In genomic region chr19:40088299-40089047, GRCh38 we compare ENCODE assay signal across 14 cellular contexts. TPM values are rescaled to one million over a fixed set of nuclear protein-coding genes. Genes with fewer than 3 reads are reported as not detected.
DNase-seq lines count a peak whose midpoint lies in the region; ATAC-seq and TF ChIP-seq lines count a peak whose summit lies in the region.
"Had no signal": no experiment of that assay in that cellular context is flagged by ENCODE, and none has a peak within 500 bp of the region (broad histone marks: within the 10 kb centered on the region; RNA-seq: fewer than 3 reads in every experiment).

No MANE protein-coding gene starts in this region.

- POLR2A ChIA-PET in activated B cell treated with CpG ODN at 0.5 μM for 24 hours (lab: Charles Lee), result no interaction called here

- H3K4me3 Mint-ChIP-seq in stimulated activated naive CD8-positive, alpha-beta T cell treated with anti-CD3 and anti-CD28 coated beads, Interleukin-15, Interleukin-2, amounts not matched to agents 100 ng/mL and 50 ng/mL, for 24 hours, result peak overlapping the region; percentile 100
- H3K4me3 Mint-ChIP-seq in activated B cell treated with CpG ODN at 0.5 μM for 24 hours (peak overlapping the region; percentile 21), immature natural killer cell (peak overlapping the region; percentile 3 to 99 (median 95)), glutamatergic neuron (ENCODE audit: unreplicated experiment) (no peak overlapping the region)

- CTCF ChIA-PET in activated B cell treated with CpG ODN at 0.5 μM for 24 hours (lab: Charles Lee), result no interaction called here

- H3K9me3 Mint-ChIP-seq in stimulated activated naive CD8-positive, alpha-beta T cell treated with anti-CD3 and anti-CD28 coated beads, Interleukin-15, Interleukin-2, amounts not matched to agents 100 ng/mL and 50 ng/mL, for 24 hours, result no peaks in the 10 kb centered on the region
- H3K9me3 Mint-ChIP-seq in activated B cell treated with CpG ODN at 0.5 μM for 24 hours, result no peaks in the 10 kb centered on the region
- no peaks in the 10 kb centered on the region for H3K9me3 Mint-ChIP-seq in immature natural killer cell
- H3K9me3 Mint-ChIP-seq in glutamatergic neuron (ENCODE audit: unreplicated experiment), result no peaks in the 10 kb centered on the region

- ATAC-seq in stimulated activated naive CD8-positive, alpha-beta T cell treated with anti-CD3 and anti-CD28 coated beads, Interleukin-15, Interleukin-2, amounts not matched to agents 100 U/mL and 50 U/mL, for 24 hours, result no peak
- ATAC-seq in activated B cell treated with CpG ODN at 0.5 μM for 24 hours (ENCODE audit: low read depth) (no peak), left ventricle myocardium superior (no peak), HG03039 (IDR thresholded peaks at IDR 0.05; ENCODE audit: unreplicated experiment) (no peak)
- ATAC-seq: esophagus mucosa had no signal

- H3K36me3 Mint-ChIP-seq in stimulated activated naive CD8-positive, alpha-beta T cell treated with anti-CD3 and anti-CD28 coated beads, Interleukin-15, Interleukin-2, amounts not matched to agents 100 ng/mL and 50 ng/mL, for 24 hours (ENCODE audit: low read depth), result peaks cover 35% of the 10 kb centered on the region
- peaks cover 31% of the 10 kb centered on the region for H3K36me3 Mint-ChIP-seq in activated B cell treated with CpG ODN at 0.5 μM for 24 hours (ENCODE audit: low read depth)
- H3K36me3 Mint-ChIP-seq in immature natural killer cell, result peaks cover 4 to 5% (median 5%) of the 10 kb centered on the region in 3 donors
- peaks cover 4% of the 10 kb centered on the region for H3K36me3 Mint-ChIP-seq in glutamatergic neuron (ENCODE audit: unreplicated experiment)

- peak overlapping the region; percentile 2 for H3K27ac Mint-ChIP-seq in stimulated activated naive CD8-positive, alpha-beta T cell treated with anti-CD3 and anti-CD28 coated beads, Interleukin-15, Interleukin-2, amounts not matched to agents 100 ng/mL and 50 ng/mL, for 24 hours
- H3K27ac Mint-ChIP-seq in activated B cell treated with CpG ODN at 0.5 μM for 24 hours, result no peak overlapping the region
- H3K27ac Mint-ChIP-seq in immature natural killer cell, result peak overlapping the region; percentile 31 to 100 (median 98)
- no peak overlapping the region for H3K27ac Mint-ChIP-seq in glutamatergic neuron (ENCODE audit: unreplicated experiment)

- no peak for DNase-seq in stimulated activated naive CD8-positive, alpha-beta T cell treated with anti-CD3 and anti-CD28 coated beads, Interleukin-15, Interleukin-2, amounts not matched to agents 100 U/mL and 50 U/mL, for 24 hours
- DNase-seq in activated B cell treated with CpG ODN at 0.5 μM for 24 hours (no peak), immature natural killer cell (no peak), NCI-H82 (lab: John Stamatoyannopoulos, UW) (no peak), left ventricle myocardium superior (no peak), glutamatergic neuron (no peak)
- DNase-seq: activated CD4-positive, alpha-beta memory T cell treated with anti-CD3 and anti-CD28 coated beads for 36 hours; dermis blood vessel endothelial cell; NCI-H2029; NCI-H524; retina had no signal

- TF ChIP-seq CTCF in activated B cell treated with CpG ODN at 0.5 μM for 24 hours (IDR thresholded peaks at IDR 0.05) (no peak), glutamatergic neuron (IDR thresholded peaks at IDR 0.05; ENCODE audit: partially characterized antibody, unreplicated experiment) (no peak)

- H3K27me3 Mint-ChIP-seq in stimulated activated naive CD8-positive, alpha-beta T cell treated with anti-CD3 and anti-CD28 coated beads, Interleukin-15, Interleukin-2, amounts not matched to agents 100 ng/mL and 50 ng/mL, for 24 hours, result peaks cover 4% of the 10 kb centered on the region
- H3K27me3 Mint-ChIP-seq in activated B cell treated with CpG ODN at 0.5 μM for 24 hours (no peaks in the 10 kb centered on the region), immature natural killer cell (ENCODE audit: low read depth in 3 of 3) (peaks cover 5 to 7% (median 6%) of the 10 kb centered on the region in 3 donors), glutamatergic neuron (ENCODE audit: unreplicated experiment) (no peaks in the 10 kb centered on the region)
- H3K27me3 Mint-ChIP-seq: activated CD4-positive, alpha-beta memory T cell treated with anti-CD3 and anti-CD28 coated beads for 36 hours had no signal

- H3K4me1 Mint-ChIP-seq in stimulated activated naive CD8-positive, alpha-beta T cell treated with anti-CD3 and anti-CD28 coated beads, Interleukin-15, Interleukin-2, amounts not matched to agents 100 ng/mL and 50 ng/mL, for 24 hours (ENCODE audit: low read depth), result peaks cover 36% of the 10 kb centered on the region
- H3K4me1 Mint-ChIP-seq in activated B cell treated with CpG ODN at 0.5 μM for 24 hours, result peaks cover 35% of the 10 kb centered on the region
- H3K4me1 Mint-ChIP-seq in immature natural killer cell, result peaks cover 43 to 45% of the 10 kb centered on the region in 2 donors
- H3K4me1 Mint-ChIP-seq in glutamatergic neuron (ENCODE audit: low read depth, unreplicated experiment), result peaks cover 4% of the 10 kb centered on the region

- intact Hi-C loops in activated B cell treated with CpG ODN at 0.5 μM for 24 hours (cut with micrococcal nuclease), result no loop called here
- intact Hi-C loops in left ventricle myocardium superior (cut with micrococcal nuclease), result no loop called here

RNA-seq across cellular contexts. Expression of gene ZNF780A, which starts 2.3 kb away (rescaled TPM):
- total RNA-seq in activated B cell treated with CpG ODN at 0.5 μM for 24 hours (23.8 and 25.5 TPM in 2 replicates), left ventricle myocardium superior (9.6 TPM), glutamatergic neuron (ENCODE audit: unreplicated experiment) (20.0 TPM)
- 10 to 100 TPM in 2 of 3 donors, 1 to 10 TPM in 1; 9.7 to 17.3 (median 12.4) TPM for polyA plus RNA-seq in immature natural killer cell

RNA-seq across cellular contexts. Expression of gene ZNF780B, which starts 32.4 kb away (rescaled TPM):
- total RNA-seq in activated B cell treated with CpG ODN at 0.5 μM for 24 hours (36.4 and 51.1 TPM in 2 replicates), left ventricle myocardium superior (29.4 TPM), glutamatergic neuron (ENCODE audit: unreplicated experiment) (35.0 TPM)
- polyA plus RNA-seq in immature natural killer cell, result 10 to 100 TPM in 1 of 3 donors, 1 to 10 TPM in 2; 7.1 to 10.6 (median 9.5) TPM

Comparison
In these comparisons a context has a peak if more than half of its experiments do, and no peak if none do; other contexts are left out.
1. H3K27ac Mint-ChIP-seq: peak in stimulated activated naive CD8-positive, alpha-beta T cell treated with anti-CD3 and anti-CD28 coated beads, Interleukin-15, Interleukin-2, amounts not matched to agents 100 ng/mL and 50 ng/mL, for 24 hours (single experiment) and immature natural killer cell (6 of 6); none in activated B cell treated with CpG ODN at 0.5 μM for 24 hours (single experiment) and glutamatergic neuron (single experiment).